In the genomic region with DNA sequence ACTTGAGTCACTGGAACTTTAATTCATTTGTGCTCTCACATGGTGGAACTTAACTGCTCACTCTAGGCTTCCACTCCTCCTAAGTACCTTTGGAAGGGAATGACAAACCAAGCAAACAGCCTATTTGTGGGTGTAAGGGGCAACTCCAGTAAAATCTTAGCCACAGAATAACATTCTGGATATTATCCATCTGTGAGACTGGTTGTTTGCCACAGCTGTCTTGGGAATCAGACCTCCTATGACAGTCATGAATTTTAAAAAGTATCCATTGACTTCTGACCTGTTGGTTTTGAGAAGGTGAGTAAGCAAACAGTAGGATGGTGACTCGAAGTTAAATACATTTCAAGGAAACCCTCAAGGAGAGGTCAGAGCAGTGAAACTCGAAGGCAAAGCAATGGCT, we compare ENCODE assay signal across 17 cellular contexts.
DNase-seq lines count a peak whose midpoint lies in the region; ATAC-seq, FAIRE-seq and TF ChIP-seq lines count a peak whose summit lies in the region.
"Had no signal": no experiment of that assay in that cellular context is flagged by ENCODE, and none has a peak within 500 bp of the region (broad histone marks: within the 10 kb centered on the region; RNA-seq: fewer than 3 reads in every experiment).

No MANE protein-coding gene starts in this region.

- peak overlapping the region; percentile 55 for H3K23ac ChIP-seq in IMR-90 (ENCODE audit: low read depth, low read length)

- peaks cover 11% of the 10 kb centered on the region; the same call in 1 of the 2 replicates for H3K4me1 ChIP-seq in IMR-90 (ENCODE audit: control insufficient read depth, insufficient read depth, low read length)
- H3K4me1 ChIP-seq: colonic mucosa, thyroid gland had no signal

- H4K20me1 ChIP-seq in IMR-90 (ENCODE audit: insufficient read depth, low read length) = no peaks in the 10 kb centered on the region
- H4K20me1 ChIP-seq: BLaER1 treated with 17β-estradiol and CSF1 and Interleukin-3, amounts not matched to agents 10 nM and 100 nM had no signal

- H3K9ac ChIP-seq in IMR-90 (ENCODE audit: low read depth, low read length) = no peak overlapping the region
- H3K9ac ChIP-seq: BLaER1 treated with 17β-estradiol and CSF1 and Interleukin-3, amounts not matched to agents 10 nM and 100 nM had no signal

- POLR2A ChIA-PET in IMR-90 (lab: Charles Lee; ENCODE audit: unreplicated experiment) = no interaction called here

- DNase-seq in EH (ENCODE audit: low read depth) (peak; percentile 67), IMR-90 (peak; percentile 88), bronchial epithelial cell (ENCODE audit: low read depth) (peak; percentile 21), renal cortical epithelial cell (ENCODE audit: low read depth) (peak; percentile 70), WERI-Rb-1 (no peak)
- DNase-seq: activated CD8-positive, alpha-beta memory T cell treated with anti-CD3 and anti-CD28 coated beads for 24 hours; amniotic stem cell; colonic mucosa; naive thymus-derived CD8-positive, alpha-beta T cell; NCI-H187; thyroid gland had no signal

- peak overlapping the region; percentile 81; the same call in 2 of the 3 replicates for H2BK15ac ChIP-seq in IMR-90 (ENCODE audit: low read depth, low read length)

- H3K56ac ChIP-seq in IMR-90 (ENCODE audit: extremely low read depth, insufficient read depth, low read length) = peak overlapping the region; percentile 22; the same call in 1 of the 2 replicates

- peak overlapping the region; percentile 2; the same call in 1 of the 2 replicates for H3K4me2 ChIP-seq in IMR-90 (ENCODE audit: low read depth, low read length)
- H3K4me2 ChIP-seq: BLaER1 treated with 17β-estradiol and CSF1 and Interleukin-3, amounts not matched to agents 10 nM and 100 nM had no signal

- dilution Hi-C loops in IMR-90 (cut with HindIII; ENCODE audit: low sequenced_read_pairs, unreplicated experiment) = no loop called here

- H2BK20ac ChIP-seq in IMR-90 (ENCODE audit: low read depth, low read length) = peak overlapping the region; percentile 84

- TF ChIP-seq RAD21 in IMR-90 (IDR thresholded peaks at IDR 0.05; ENCODE audit: low read length) = no peak

- BruUV-seq in IMR-90 (replicated peaks; lab: Mats Ljungman, UMichigan) = no TSS peak

- FAIRE-seq in bronchial epithelial cell (lab: Jason Lieb, UNC) = no peak

- H3K36me3 ChIP-seq in IMR-90 (ENCODE audit: control insufficient read depth, insufficient read depth, low read length) (no peaks in the 10 kb centered on the region), bronchial epithelial cell (ENCODE audit: control insufficient read depth, insufficient read depth, low read length) (no peaks in the 10 kb centered on the region), WERI-Rb-1 (no peaks in the 10 kb centered on the region)
- H3K36me3 ChIP-seq: BLaER1 treated with 17β-estradiol and CSF1 and Interleukin-3, amounts not matched to agents 10 nM and 100 nM; colonic mucosa; thyroid gland had no signal

- peaks cover 2% of the 10 kb centered on the region; the same call in 1 of the 2 replicates for H3K9me1 ChIP-seq in IMR-90 (ENCODE audit: insufficient read depth, low read length)

- H3K27ac ChIP-seq in IMR-90 (ENCODE audit: insufficient read depth, low read length) (no peak overlapping the region), WERI-Rb-1 (no peak overlapping the region)
- H3K27ac ChIP-seq: BLaER1 treated with 17β-estradiol and CSF1 and Interleukin-3, amounts not matched to agents 10 nM and 100 nM; colonic mucosa; thyroid gland had no signal

- peak overlapping the region in 1 of 2 experiments; percentile 82; a peak in 2 of 4 replicates for H4K8ac ChIP-seq in IMR-90 (ENCODE audit: low read depth in 2 of 2, low read length in 2 of 2)

- H3K79me1 ChIP-seq in IMR-90 (ENCODE audit: low read depth in 1 of 2, low read length in 2 of 2) = no peaks in the 10 kb centered on the region

- ATAC-seq in IMR-90 (ENCODE audit: low read depth) (no peak; the same call in 1 of the 2 replicates), HG03439 (IDR thresholded peaks at IDR 0.05; ENCODE audit: unreplicated experiment) (no peak), HG03521 (IDR thresholded peaks at IDR 0.05; ENCODE audit: unreplicated experiment) (no peak), HG03095 (IDR thresholded peaks at IDR 0.05; ENCODE audit: unreplicated experiment) (no peak)
- ATAC-seq: activated CD4-positive, CD25-positive, alpha-beta regulatory T cell treated with anti-CD3 and anti-CD28 coated beads, Interleukin-2, amount 50 U/mL, for 24 hours; naive thymus-derived CD8-positive, alpha-beta T cell had no signal

- H3K9me3 ChIP-seq in IMR-90 (ENCODE audit: control insufficient read depth, insufficient read depth, low read length) = no peaks in the 10 kb centered on the region
- H3K9me3 ChIP-seq in WERI-Rb-1 (ENCODE audit: severe bottlenecking) = no peaks in the 10 kb centered on the region
- H3K9me3 ChIP-seq: BLaER1 treated with 17β-estradiol and CSF1 and Interleukin-3, amounts not matched to agents 10 nM and 100 nM; colonic mucosa; thyroid gland had no signal

- intact Hi-C loops in IMR-90 (cut with micrococcal nuclease) = no loop called here

- H2AK5ac ChIP-seq in IMR-90 (ENCODE audit: low read depth, low read length) = no peak overlapping the region

- no peak for TF ChIP-seq POLR2A in IMR-90 (IDR thresholded peaks at IDR 0.05; ENCODE audit: low read depth, low read length)

- H2BK120ac ChIP-seq in IMR-90 (ENCODE audit: low read depth, low read length) = peak overlapping the region; percentile 82

- TF ChIP-seq CTCF in IMR-90 (conservative IDR thresholded peaks at IDR 0.05; ENCODE audit: low read depth, low read length) (no peak), bronchial epithelial cell (IDR thresholded peaks at IDR 0.05; ENCODE audit: insufficient read depth, low read length, severe bottlenecking) (no peak), WERI-Rb-1 (IDR thresholded peaks at IDR 0.05; ENCODE audit: low read depth, low read length) (no peak)

- H3K27me3 ChIP-seq in IMR-90 (ENCODE audit: control insufficient read depth, insufficient read depth, low read length) = no peaks in the 10 kb centered on the region
- H3K27me3 ChIP-seq in bronchial epithelial cell (ENCODE audit: control insufficient read depth, insufficient read depth, low read length) = no peaks in the 10 kb centered on the region
- no peaks in the 10 kb centered on the region for H3K27me3 ChIP-seq in WERI-Rb-1 (ENCODE audit: insufficient read depth, low read depth, severe bottlenecking)
- H3K27me3 ChIP-seq: BLaER1 treated with 17β-estradiol and CSF1 and Interleukin-3, amounts not matched to agents 10 nM and 100 nM; colonic mucosa; thyroid gland had no signal

- H3K4me3 ChIP-seq in IMR-90 (ENCODE audit: insufficient read depth, low read depth, low read length) = no peak overlapping the region
- H3K4me3 ChIP-seq in bronchial epithelial cell (ENCODE audit: low read depth, low read length) = no peak overlapping the region
- no peak overlapping the region for H3K4me3 ChIP-seq in WERI-Rb-1 (ENCODE audit: low read depth, low read length)
- H3K4me3 ChIP-seq: BLaER1 treated with 17β-estradiol and CSF1 and Interleukin-3, amounts not matched to agents 10 nM and 100 nM; colonic mucosa; lung; thyroid gland had no signal

- no peak overlapping the region for H2AK9ac ChIP-seq in IMR-90 (replicated peaks; ENCODE audit: low read depth, low read length, poor library complexity)

- CTCF ChIA-PET in IMR-90 (lab: Yijun Ruan, JAX) = interaction anchor here (1.3 kb wide), 1 partner anchor 46 kb away, joined by 3 read pairs; no protein-coding TSS in a partner anchor

- WGBS in IMR-90 (ENCODE audit: extremely low coverage in 2 of 2, insufficient read length in 1 of 2), 2 experiments = no CpG with 5 or more reads among the region's 2 CpGs

- H4K5ac ChIP-seq in IMR-90 (ENCODE audit: low read depth, low read length) = peak overlapping the region; percentile 50; the same call in 1 of the 2 replicates

- H3K18ac ChIP-seq in IMR-90 (ENCODE audit: low read depth, low read length) = peak overlapping the region; percentile 87; the same call in 1 of the 2 replicates

- peak overlapping the region; percentile 71; the same call in 1 of the 2 replicates for H4K91ac ChIP-seq in IMR-90 (ENCODE audit: insufficient read depth, low read depth, low read length)

- in situ Hi-C loops in IMR-90 (cut with MboI; ENCODE audit: low sequenced_read_pairs) = loop anchor here (5.0 kb wide), 1 partner anchor 35 kb away; no protein-coding TSS in a partner anchor

- peak overlapping the region; percentile 58 for H3K14ac ChIP-seq in IMR-90 (replicated peaks; ENCODE audit: low read depth, low read length)

- H2AFZ ChIP-seq in IMR-90 (replicated peaks; ENCODE audit: low read length, poor library complexity) = no peak overlapping the region

- peak overlapping the region; percentile 99 for H2BK5ac ChIP-seq in IMR-90 (ENCODE audit: low read depth, low read length, poor library complexity, severe bottlenecking)

- peak overlapping the region; percentile 66; the same call in 1 of the 2 replicates for H3K4ac ChIP-seq in IMR-90 (ENCODE audit: low read depth, low read length)

TF ChIP-seq in IMR-90, 13 proteins besides CTCF, POLR2A, EP300 and RAD21 (continues in another document):
- TF ChIP-seq MAZ (IDR thresholded peaks at IDR 0.05; ENCODE audit: borderline replicate concordance, low read depth, low read length) (no peak), NFE2L2 (IDR thresholded peaks at IDR 0.05; ENCODE audit: low read depth, low read length) (no peak), RFX5 (IDR thresholded peaks at IDR 0.05; ENCODE audit: low read depth, low read length) (no peak), BHLHE40 (IDR thresholded peaks at IDR 0.05; ENCODE audit: low read depth, low read length) (no peak), MXI1 (IDR thresholded peaks at IDR 0.05; ENCODE audit: borderline replicate concordance, low read depth, low read length) (no peak), CEBPB (IDR thresholded peaks at IDR 0.05; ENCODE audit: low read depth, low read length) (no peak)
- TF ChIP-seq, protein P1, sequence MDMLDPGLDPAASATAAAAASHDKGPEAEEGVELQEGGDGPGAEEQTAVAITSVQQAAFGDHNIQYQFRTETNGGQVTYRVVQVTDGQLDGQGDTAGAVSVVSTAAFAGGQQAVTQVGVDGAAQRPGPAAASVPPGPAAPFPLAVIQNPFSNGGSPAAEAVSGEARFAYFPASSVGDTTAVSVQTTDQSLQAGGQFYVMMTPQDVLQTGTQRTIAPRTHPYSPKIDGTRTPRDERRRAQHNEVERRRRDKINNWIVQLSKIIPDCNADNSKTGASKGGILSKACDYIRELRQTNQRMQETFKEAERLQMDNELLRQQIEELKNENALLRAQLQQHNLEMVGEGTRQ (IDR thresholded peaks at IDR 0.05; ENCODE audit: low read depth, low read length) = no peak
- TF ChIP-seq, protein P2, sequence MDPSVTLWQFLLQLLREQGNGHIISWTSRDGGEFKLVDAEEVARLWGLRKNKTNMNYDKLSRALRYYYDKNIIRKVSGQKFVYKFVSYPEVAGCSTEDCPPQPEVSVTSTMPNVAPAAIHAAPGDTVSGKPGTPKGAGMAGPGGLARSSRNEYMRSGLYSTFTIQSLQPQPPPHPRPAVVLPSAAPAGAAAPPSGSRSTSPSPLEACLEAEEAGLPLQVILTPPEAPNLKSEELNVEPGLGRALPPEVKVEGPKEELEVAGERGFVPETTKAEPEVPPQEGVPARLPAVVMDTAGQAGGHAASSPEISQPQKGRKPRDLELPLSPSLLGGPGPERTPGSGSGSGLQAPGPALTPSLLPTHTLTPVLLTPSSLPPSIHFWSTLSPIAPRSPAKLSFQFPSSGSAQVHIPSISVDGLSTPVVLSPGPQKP (IDR thresholded peaks at IDR 0.05; ENCODE audit: borderline replicate concordance, low read depth, low read length) = no peak
